ENCODE assay signal across 15 cellular contexts in genomic region chr16:83928341-83929055, GRCh38. TPM values are rescaled to one million over a fixed set of nuclear protein-coding genes. Genes with fewer than 3 reads are reported as not detected.
DNase-seq lines count a peak whose midpoint lies in the region; ATAC-seq, FAIRE-seq and TF ChIP-seq lines count a peak whose summit lies in the region.
"Had no signal": no experiment of that assay in that cellular context is flagged by ENCODE, and none has a peak within 500 bp of the region (broad histone marks: within the 10 kb centered on the region; RNA-seq: fewer than 3 reads in every experiment).

No MANE protein-coding gene starts in this region.

- H3K36me3 Mint-ChIP-seq in HFFc6 (ENCODE audit: low read depth) = no peaks in the 10 kb centered on the region
- H3K36me3 Mint-ChIP-seq: type B pancreatic cell had no signal

- no peak overlapping the region for H3K27ac ChIP-seq in K562 (ENCODE audit: extremely low read depth, low read depth, low read length)
- H3K27ac ChIP-seq in keratinocyte (ENCODE audit: control insufficient read depth, insufficient read depth, low read length) = no peak overlapping the region

- H3K4me3 Mint-ChIP-seq in HFFc6 = no peak overlapping the region
- H3K4me3 Mint-ChIP-seq: activated T-helper 1 cell treated with anti-CD3 and anti-CD28 coated beads, Interleukin-12 subunit alpha, Interleukin-12 subunit beta, Interleukin-2, Interleukin-4 antibody, amounts not matched to agents 30 ng/mL and 10 ng/mL and 1 ng/mL, durations not matched to agents 14 hours and 24 hours and 36 hours; T-cell; type B pancreatic cell had no signal

- H3K9me3 ChIP-seq in K562 (replicated peaks; ENCODE audit: control insufficient read depth, insufficient read depth, low read depth, low read length) (no peaks in the 10 kb centered on the region), keratinocyte (ENCODE audit: control insufficient read depth, low read depth, low read length) (no peaks in the 10 kb centered on the region)

- ATAC-seq in K562 (no peak), HG03342 (IDR thresholded peaks at IDR 0.05; ENCODE audit: unreplicated experiment) (no peak), HG02870 (IDR thresholded peaks at IDR 0.05; ENCODE audit: unreplicated experiment) (no peak)
- ATAC-seq: T-cell had no signal

- POLR2A ChIA-PET in AG04449 (lab: Yijun Ruan, JAX) = no interaction called here
- POLR2A ChIA-PET in K562 (lab: Yijun Ruan, JAX) = interaction anchor here (0.6 to 1.0 kb wide), 2 partner anchors 24 to 128 kb away, joined by 3 read pairs; no protein-coding TSS in a partner anchor

- H3K27ac Mint-ChIP-seq in HFFc6 = no peak overlapping the region
- H3K27ac Mint-ChIP-seq: activated T-helper 1 cell treated with anti-CD3 and anti-CD28 coated beads, Interleukin-12 subunit alpha, Interleukin-12 subunit beta, Interleukin-2, Interleukin-4 antibody, amounts not matched to agents 30 ng/mL and 10 ng/mL and 1 ng/mL, durations not matched to agents 14 hours and 24 hours and 36 hours; T-cell had no signal

- intact Hi-C loops in K562 (cut with micrococcal nuclease) = loop anchor here (10.0 kb wide), 1 partner anchor 104 kb away; no protein-coding TSS in a partner anchor

- no peaks in the 10 kb centered on the region for H3K36me3 ChIP-seq in K562 (ENCODE audit: control insufficient read depth, insufficient read depth, low read length)
- H3K36me3 ChIP-seq in keratinocyte (ENCODE audit: control insufficient read depth in 2 of 2, extremely low read depth in 1 of 2, insufficient read depth in 2 of 2, low read length in 2 of 2) = no peaks in the 10 kb centered on the region

- DNase-seq in AG04449 (ENCODE audit: low read depth, low spot score) (peak; percentile 64), HFFc6 (peak; percentile 63), K562 (ENCODE audit: extremely low read depth in 1 of 4, low spot score in 3 of 4) (no peak), keratinocyte (ENCODE audit: low read depth, low spot score) (no peak), frontal cortex (ENCODE audit: low spot score in 2 of 2) (no peak), inferior parietal cortex (ENCODE audit: extremely low spot score) (no peak)
- DNase-seq: activated CD4-positive, alpha-beta T cell treated with anti-CD3 and anti-CD28 coated beads for 4 hours; DMS79; T-cell had no signal

- TF ChIP-seq CTCF in AG04449 (IDR thresholded peaks at IDR 0.05; ENCODE audit: insufficient read depth, low read length, missing control alignments) (no peak), HFFc6 (IDR thresholded peaks at IDR 0.05) (no peak), K562 (IDR thresholded peaks at IDR 0.05 in 2 of 3, conservative IDR thresholded peaks at IDR 0.05 in 1 of 3; ENCODE audit: insufficient read depth in 2 of 3, low read depth in 1 of 3, low read length in 3 of 3) (no peak), keratinocyte (optimal IDR thresholded peaks at IDR 0.05 in 1 of 3, IDR thresholded peaks at IDR 0.05 in 1 of 3, conservative IDR thresholded peaks at IDR 0.05 in 1 of 3; ENCODE audit: extremely low read depth in 1 of 3, insufficient read depth in 2 of 3, low read length in 3 of 3) (no peak)

- no peaks in the 10 kb centered on the region for H3K9me1 ChIP-seq in K562 (ENCODE audit: control insufficient read depth, insufficient read depth, low read length)
- H3K9me1 ChIP-seq in keratinocyte (ENCODE audit: control insufficient read depth, extremely low read depth, insufficient read depth, low read length) = no peaks in the 10 kb centered on the region

- in situ Hi-C loops in K562 (cut with MboI) = no loop called here

- H3K9ac ChIP-seq in K562 (ENCODE audit: insufficient read depth in 1 of 2, low read depth in 2 of 2, low read length in 2 of 2) (no peak overlapping the region), keratinocyte (ENCODE audit: control insufficient read depth, extremely low read depth, insufficient read depth, low read length) (no peak overlapping the region)

- no TSS peak for BruUV-seq in K562 (replicated peaks; lab: Mats Ljungman, UMichigan)

- H3K4me1 ChIP-seq in K562 (replicated peaks in 1 of 2; ENCODE audit: control insufficient read depth in 2 of 2, insufficient read depth in 2 of 2, low read length in 2 of 2) (peaks cover 0 to 42% of the 10 kb centered on the region in 2 experiments; a peak in 2 of 5 replicates), keratinocyte (ENCODE audit: control insufficient read depth, extremely low read depth, insufficient read depth, low read length) (peaks cover 8% of the 10 kb centered on the region)

- no peak for TF ChIP-seq POLR2A in K562 (conservative IDR thresholded peaks at IDR 0.05)

- TF ChIP-seq RAD21 in K562 (CRISPR knock-in tag; conservative IDR thresholded peaks at IDR 0.05 in 1 of 2, IDR thresholded peaks at IDR 0.05 in 1 of 2) = no peak

- TF ChIP-seq EP300 in K562 (IDR thresholded peaks at IDR 0.05; ENCODE audit: low read length) = no peak

- no peaks in the 10 kb centered on the region for H3K9me3 Mint-ChIP-seq in HFFc6
- H3K9me3 Mint-ChIP-seq: activated T-helper 1 cell treated with anti-CD3 and anti-CD28 coated beads, Interleukin-12 subunit alpha, Interleukin-12 subunit beta, Interleukin-2, Interleukin-4 antibody, amounts not matched to agents 30 ng/mL and 10 ng/mL and 1 ng/mL, durations not matched to agents 14 hours and 24 hours and 36 hours; T-cell; type B pancreatic cell had no signal

- H3K79me2 ChIP-seq in K562 (ENCODE audit: control insufficient read depth, insufficient read depth, low read length) (no peaks in the 10 kb centered on the region), keratinocyte (ENCODE audit: control insufficient read depth, insufficient read depth, low read length) (no peaks in the 10 kb centered on the region)

- H4K20me1 ChIP-seq in K562 (replicated peaks; ENCODE audit: control insufficient read depth, insufficient read depth, low read length) = peaks cover 7% of the 10 kb centered on the region; the same call in 1 of the 2 replicates
- H4K20me1 ChIP-seq in keratinocyte (ENCODE audit: control insufficient read depth, extremely low read depth, insufficient read depth, low read length) = no peaks in the 10 kb centered on the region

- H3K4me2 ChIP-seq in K562 (ENCODE audit: insufficient read depth, low read length) (no peak overlapping the region), keratinocyte (ENCODE audit: control insufficient read depth, extremely low read depth, insufficient read depth, low read depth, low read length) (no peak overlapping the region)

- H2AFZ ChIP-seq in K562 (ENCODE audit: low read depth, low read length) = no peak overlapping the region
- H2AFZ ChIP-seq in keratinocyte (ENCODE audit: control insufficient read depth, low read length) = no peak overlapping the region

- H3K27me3 ChIP-seq in K562 (ENCODE audit: control insufficient read depth in 2 of 2, insufficient read depth in 2 of 2, low read length in 2 of 2) = peaks cover 58 to 93% of the 10 kb centered on the region in 2 experiments
- H3K27me3 ChIP-seq in keratinocyte (ENCODE audit: control insufficient read depth, extremely low read depth, insufficient read depth, low read length) = peaks cover 4% of the 10 kb centered on the region

- dilution Hi-C loops in keratinocyte (cut with MboI; ENCODE audit: extremely low pct_ligation_motif_present, low sequenced_read_pairs) = no loop called here

- H3K4me1 Mint-ChIP-seq in HFFc6 (ENCODE audit: low read depth) = peaks cover 28% of the 10 kb centered on the region

- peaks cover 11% of the 10 kb centered on the region for H3K27me3 Mint-ChIP-seq in HFFc6 (ENCODE audit: insufficient read depth)
- H3K27me3 Mint-ChIP-seq: T-cell, type B pancreatic cell had no signal

- FAIRE-seq in K562 (lab: Jason Lieb, UNC) = peak; percentile 40
- peak; percentile 57 for FAIRE-seq in keratinocyte (lab: Jason Lieb, UNC)
- no peak for FAIRE-seq in frontal cortex (lab: Jason Lieb, UNC)
- FAIRE-seq: GM12892 had no signal

- H3K4me3 ChIP-seq in AG04449 (ENCODE audit: low read depth, low read length) (no peak overlapping the region), K562 (no peak overlapping the region), keratinocyte (ENCODE audit: control insufficient read depth in 2 of 3, extremely low read depth in 1 of 3, insufficient read depth in 2 of 3, low read depth in 1 of 3, low read length in 3 of 3) (no peak overlapping the region)

- WGBS in K562 (ENCODE audit: insufficient coverage, low coverage, missing lambda C conversion rate) = 12% methylated on average over 16 of the region's 16 CpGs

- CTCF ChIA-PET in AG04449 (lab: Yijun Ruan, JAX) (interaction anchor here (0.6 to 15.1 kb wide), 11 partner anchors 9 to 248 kb away, joined by 3 to 175 read pairs (median 12); partner anchors contain the start of gene OSGIN1), K562 (lab: Yijun Ruan, JAX; ENCODE audit: low intra/inter-chr PET ratio) (interaction anchor here (1.3 kb wide), 1 partner anchor 28 kb away, joined by 3 read pairs; no protein-coding TSS in a partner anchor)

RNA-seq across cellular contexts. Expression of gene OSGIN1, which starts 24.5 kb away (rescaled TPM):
- 1 to 10 TPM; 3.9 to 8.6 (median 7.7) TPM for total RNA-seq in HFFc6 (2021; fragmentation: NEBNext Ultra II Directional; extraction: Animal tissue kit (Norgen Biotek cat#: 25700))
- 14.7 and 21.6 TPM in 2 replicates for total RNA-seq in K562 (2011; cell fraction: chromatin; rRNA removed; ENCODE audit: low replicate concordance)
- total RNA-seq in K562 (2011; cell fraction: nucleolus; rRNA removed) = 13.6 and 14.8 TPM in 2 replicates
- 10.9 and 13.7 TPM in 2 replicates for total RNA-seq in K562 (2011; cell fraction: nucleoplasm; rRNA removed)
- total RNA-seq in K562 (2014; rRNA removed) (1.9 and 2.2 TPM in 2 replicates), K562 (2014; rRNA removed; fragmentation: Illumina TruSeq; extraction: Trizol) (0.45 and 0.76 TPM in 2 replicates), K562 (2015; rRNA removed; fragmentation: Illumina TruSeq; extraction: Trizol) (1.6 and 1.8 TPM in 2 replicates), K562 (2021) (3.6 and 4.2 TPM in 2 replicates), frontal cortex (not detected)
- polyA plus RNA-seq in K562 (2011; rRNA removed) (1.6 and 4.2 TPM in 2 replicates), K562 (2014; fragmentation: Illumina TruSeq; extraction: Trizol) (1.7 and 5.8 TPM in 2 replicates), K562 (2014; fragmentation: Nextera tagmentation; extraction: Ambion mirVana) (under 1 TPM; 0.03 to 0.04 TPM), K562 (2014; rRNA removed) (1.8 and 3.0 TPM in 2 replicates), keratinocyte (2.1 to 2.3 TPM (median 2.2 TPM) in 3 replicates)
- 4.9 and 9.7 TPM in 2 replicates for polyA plus RNA-seq in K562 (2011; cell fraction: cytosol; rRNA removed)
- polyA plus RNA-seq in K562 (2011; cell fraction: nucleus; rRNA removed) = 3.1 and 6.8 TPM in 2 replicates
- polyA plus RNA-seq in K562 (2012) = 4.0 and 5.5 TPM in 2 replicates
- 0.91 and 1.2 TPM in 2 replicates for polyA minus RNA-seq in K562 (2011; rRNA and poly(A)+ RNA removed)
- polyA minus RNA-seq in K562 (2011; cell fraction: cytosol; rRNA and poly(A)+ RNA removed) = 2.9 and 4.9 TPM in 2 replicates
- 3.5 and 6.9 TPM in 2 replicates for polyA minus RNA-seq in K562 (2011; cell fraction: nucleus; rRNA and poly(A)+ RNA removed)
- polyA plus RNA-seq in keratinocyte (2011; ENCODE audit: low read depth) = 3.3 TPM
- polyA plus RNA-seq in keratinocyte (2011; cell fraction: cytosol; rRNA removed) = 1.5 and 3.1 TPM in 2 replicates
- polyA plus RNA-seq in keratinocyte (2011; cell fraction: nucleus; rRNA removed) = 3.6 and 7.0 TPM in 2 replicates
- 3.3 and 5.0 TPM in 2 replicates for polyA plus RNA-seq in keratinocyte (2012; ENCODE audit: low replicate concordance)
- 0.99 to 3.8 TPM (median 1.6 TPM) in 3 replicates for polyA minus RNA-seq in keratinocyte
- 1.7 TPM for polyA minus RNA-seq in keratinocyte (2011; cell fraction: cytosol; rRNA and poly(A)+ RNA removed)
- polyA minus RNA-seq in keratinocyte (2011; cell fraction: nucleus; rRNA and poly(A)+ RNA removed) = 4.9 and 5.4 TPM in 2 replicates

RNA-seq across cellular contexts. Expression of gene MLYCD, which starts 29.6 kb away (rescaled TPM):
- total RNA-seq in HFFc6 (2021; fragmentation: NEBNext Ultra II Directional; extraction: Animal tissue kit (Norgen Biotek cat#: 25700)) = 1 to 10 TPM; 1.4 to 2.5 (median 1.9) TPM
- total RNA-seq in K562 (2011; cell fraction: chromatin; rRNA removed; ENCODE audit: low replicate concordance) = 7.7 TPM in 2 replicates
- 4.7 and 5.0 TPM in 2 replicates for total RNA-seq in K562 (2011; cell fraction: nucleolus; rRNA removed)
- 5.7 and 6.9 TPM in 2 replicates for total RNA-seq in K562 (2011; cell fraction: nucleoplasm; rRNA removed)
- total RNA-seq in K562 (2014; rRNA removed) (1.00 and 1.7 TPM in 2 replicates), K562 (2014; rRNA removed; fragmentation: Illumina TruSeq; extraction: Trizol) (0.89 and 1.0 TPM in 2 replicates), K562 (2015; rRNA removed; fragmentation: Illumina TruSeq; extraction: Trizol) (1.0 and 1.2 TPM in 2 replicates), K562 (2021) (1.8 and 2.0 TPM in 2 replicates), frontal cortex (3.3 TPM)
- polyA plus RNA-seq in K562 (2011; rRNA removed) (1.1 and 1.5 TPM in 2 replicates), K562 (2014; fragmentation: Illumina TruSeq; extraction: Trizol) (0.77 and 0.91 TPM in 2 replicates), K562 (2014; fragmentation: Nextera tagmentation; extraction: Ambion mirVana) (under 1 TPM; 0.15 to 0.27 TPM), K562 (2014; rRNA removed) (1.2 and 1.5 TPM in 2 replicates), keratinocyte (0.92 to 1.6 TPM (median 1.2 TPM) in 3 replicates)
- 0.88 and 1.4 TPM in 2 replicates for polyA plus RNA-seq in K562 (2011; cell fraction: cytosol; rRNA removed)
- 3.4 and 3.8 TPM in 2 replicates for polyA plus RNA-seq in K562 (2011; cell fraction: nucleus; rRNA removed)
- 1.1 and 1.6 TPM in 2 replicates for polyA plus RNA-seq in K562 (2012)
- polyA minus RNA-seq in K562 (2011; rRNA and poly(A)+ RNA removed) = 2.9 and 5.3 TPM in 2 replicates
- polyA minus RNA-seq in K562 (2011; cell fraction: cytosol; rRNA and poly(A)+ RNA removed) = 0.48 and 1.5 TPM in 2 replicates
- polyA minus RNA-seq in K562 (2011; cell fraction: nucleus; rRNA and poly(A)+ RNA removed) = 2.7 and 4.3 TPM in 2 replicates
- 1.3 TPM for polyA plus RNA-seq in keratinocyte (2011; ENCODE audit: low read depth)
- 0.78 and 1.0 TPM in 2 replicates for polyA plus RNA-seq in keratinocyte (2011; cell fraction: cytosol; rRNA removed)
- polyA plus RNA-seq in keratinocyte (2011; cell fraction: nucleus; rRNA removed) = 2.9 and 3.5 TPM in 2 replicates
- 1.1 and 1.7 TPM in 2 replicates for polyA plus RNA-seq in keratinocyte (2012; ENCODE audit: low replicate concordance)
- polyA minus RNA-seq in keratinocyte = 1.2 to 4.8 TPM (median 1.9 TPM) in 3 replicates
- 0.96 TPM for polyA minus RNA-seq in keratinocyte (2011; cell fraction: cytosol; rRNA and poly(A)+ RNA removed)
- 1.9 and 3.3 TPM in 2 replicates for polyA minus RNA-seq in keratinocyte (2011; cell fraction: nucleus; rRNA and poly(A)+ RNA removed)

RNA-seq across cellular contexts. Expression of gene NECAB2, which starts 39.5 kb away (rescaled TPM):
- total RNA-seq in HFFc6 (2021; fragmentation: NEBNext Ultra II Directional; extraction: Animal tissue kit (Norgen Biotek cat#: 25700)) = under 1 TPM in 1 of 6 experiments, not detected in 5; 0.40 TPM
- total RNA-seq in K562 (2011; cell fraction: chromatin; rRNA removed; ENCODE audit: low replicate concordance) = 0.51 and 1.2 TPM in 2 replicates
- total RNA-seq in K562 (2011; cell fraction: nucleolus; rRNA removed) = 0.39 and 0.83 TPM in 2 replicates
- total RNA-seq in K562 (2011; cell fraction: nucleoplasm; rRNA removed) = not detected in 2 replicates
- total RNA-seq in K562 (2014; rRNA removed) = not detected in 2 replicates
- not detected in 2 replicates for total RNA-seq in K562 (2014; rRNA removed; fragmentation: Illumina TruSeq; extraction: Trizol)
- not detected in 2 replicates for total RNA-seq in K562 (2015; rRNA removed; fragmentation: Illumina TruSeq; extraction: Trizol)
- total RNA-seq in K562 (2021) = not detected in 2 replicates
- polyA plus RNA-seq in K562 (2011; rRNA removed) = 0.09 and 0.28 TPM in 2 replicates
- 0.07 and 0.16 TPM in 2 replicates for polyA plus RNA-seq in K562 (2011; cell fraction: cytosol; rRNA removed)
- 0.49 and 1.1 TPM in 2 replicates for polyA plus RNA-seq in K562 (2011; cell fraction: nucleus; rRNA removed)
- polyA plus RNA-seq in K562 (2012) = 0.05 and 0.28 TPM in 2 replicates
- not detected in 2 replicates for polyA plus RNA-seq in K562 (2014; fragmentation: Illumina TruSeq; extraction: Trizol)
- not detected for polyA plus RNA-seq in K562 (2014; fragmentation: Nextera tagmentation; extraction: Ambion mirVana)
- polyA plus RNA-seq in K562 (2014; rRNA removed) = 0.03 TPM in 1 of 2 replicates, not detected in the other
- polyA minus RNA-seq in K562 (2011; rRNA and poly(A)+ RNA removed) = not detected in 2 replicates
- polyA minus RNA-seq in K562 (2011; cell fraction: cytosol; rRNA and poly(A)+ RNA removed) = not detected in 2 replicates
- polyA minus RNA-seq in K562 (2011; cell fraction: nucleus; rRNA and poly(A)+ RNA removed) = 0.22 and 0.27 TPM in 2 replicates
- 0.13 TPM in 1 of 3 replicates, not detected in the others for polyA plus RNA-seq in keratinocyte
- not detected for polyA plus RNA-seq in keratinocyte (2011; ENCODE audit: low read depth)
- polyA plus RNA-seq in keratinocyte (2011; cell fraction: cytosol; rRNA removed) = not detected in 2 replicates
- 0.05 TPM in 1 of 2 replicates, not detected in the other for polyA plus RNA-seq in keratinocyte (2011; cell fraction: nucleus; rRNA removed)
- polyA plus RNA-seq in keratinocyte (2012; ENCODE audit: low replicate concordance) = not detected in 2 replicates
- polyA minus RNA-seq in keratinocyte = not detected in 3 replicates
- not detected for polyA minus RNA-seq in keratinocyte (2011; cell fraction: cytosol; rRNA and poly(A)+ RNA removed)
- not detected in 2 replicates for polyA minus RNA-seq in keratinocyte (2011; cell fraction: nucleus; rRNA and poly(A)+ RNA removed)
- 6.9 TPM for total RNA-seq in frontal cortex
- total RNA-seq: activated T-helper 1 cell treated with anti-CD3 and anti-CD28 coated beads, Interleukin-12 subunit alpha, Interleukin-12 subunit beta, Interleukin-2, Interleukin-4 antibody, amounts not matched to agents 30 ng/mL and 10 ng/mL and 1 ng/mL, durations not matched to agents 14 hours and 24 hours and 36 hours; mononuclear cell; T-cell had no signal

Comparison
In these comparisons a context has a peak if more than half of its experiments do, and no peak if none do; other contexts are left out.
1. DNase-seq: peak in AG04449 (single experiment) and HFFc6 (single experiment); none in K562 (0 of 4), keratinocyte (single experiment), frontal cortex (0 of 2) and inferior parietal cortex (single experiment).